8 cellular contexts compared by ENCODE assay signal in genomic region chr10:78972160-78972946, GRCh38.
A peak's percentile ranks its signal among the peaks of the same experiment; 100 is the strongest.
DNase-seq lines count a peak whose midpoint lies in the region; ATAC-seq and TF ChIP-seq lines count a peak whose summit lies in the region.

No MANE protein-coding gene starts in this region.

- TF ChIP-seq CTCF in glutamatergic neuron (IDR thresholded peaks at IDR 0.05; ENCODE audit: partially characterized antibody, unreplicated experiment) (no peak), osteocyte (IDR thresholded peaks at IDR 0.05) (no peak)

- H3K4me1 Mint-ChIP-seq in activated T-helper 2 cell treated with anti-CD3 and anti-CD28 coated beads, Interferon-gamma antibody, Interleukin-2, Interleukin-4, amounts not matched to agents 10 μg/mL and 5 μg/mL and 100 μg/mL, durations not matched to agents 14 hours and 24 hours and 36 hours (ENCODE audit: low read depth): peaks cover 26% of the 10 kb centered on the region
- H3K4me1 Mint-ChIP-seq in glutamatergic neuron (ENCODE audit: low read depth, unreplicated experiment) (peaks cover 32% of the 10 kb centered on the region), osteocyte (ENCODE audit: unreplicated experiment) (peaks cover 69% of the 10 kb centered on the region)

- no peaks in the 10 kb centered on the region for H3K27me3 Mint-ChIP-seq in activated T-helper 2 cell treated with anti-CD3 and anti-CD28 coated beads, Interferon-gamma antibody, Interleukin-2, Interleukin-4, amounts not matched to agents 10 μg/mL and 5 μg/mL and 100 μg/mL, durations not matched to agents 14 hours and 24 hours and 36 hours (ENCODE audit: low read depth)
- H3K27me3 Mint-ChIP-seq in glutamatergic neuron (ENCODE audit: unreplicated experiment): peaks cover 21% of the 10 kb centered on the region
- H3K27me3 Mint-ChIP-seq in osteocyte (ENCODE audit: unreplicated experiment): no peaks in the 10 kb centered on the region

- no peaks in the 10 kb centered on the region for H3K9me3 Mint-ChIP-seq in activated T-helper 2 cell treated with anti-CD3 and anti-CD28 coated beads, Interferon-gamma antibody, Interleukin-2, Interleukin-4, amounts not matched to agents 10 μg/mL and 5 μg/mL and 100 μg/mL, durations not matched to agents 14 hours and 24 hours and 36 hours
- peaks cover 14% of the 10 kb centered on the region for H3K9me3 Mint-ChIP-seq in glutamatergic neuron (ENCODE audit: unreplicated experiment)
- H3K9me3 Mint-ChIP-seq in osteocyte (ENCODE audit: unreplicated experiment): no peaks in the 10 kb centered on the region

- ATAC-seq in GM18502 (IDR thresholded peaks at IDR 0.05; ENCODE audit: poor library complexity, unreplicated experiment): no peak

- no peaks in the 10 kb centered on the region for H3K36me3 Mint-ChIP-seq in activated T-helper 2 cell treated with anti-CD3 and anti-CD28 coated beads, Interferon-gamma antibody, Interleukin-2, Interleukin-4, amounts not matched to agents 10 μg/mL and 5 μg/mL and 100 μg/mL, durations not matched to agents 14 hours and 24 hours and 36 hours (ENCODE audit: low read depth)
- no peaks in the 10 kb centered on the region for H3K36me3 Mint-ChIP-seq in glutamatergic neuron (ENCODE audit: unreplicated experiment)
- H3K36me3 Mint-ChIP-seq in osteocyte (ENCODE audit: unreplicated experiment): no peaks in the 10 kb centered on the region

- peak; percentile 71 for DNase-seq in DMS53 (lab: John Stamatoyannopoulos, UW)
- DNase-seq in DMS53 treated with DMSO at 0.1 percent for 48 hours (lab: John Stamatoyannopoulos, UW; ENCODE audit: unreplicated experiment): no peak
- DNase-seq in activated T-helper 2 cell treated with anti-CD3 and anti-CD28 coated beads, Interferon-gamma antibody, Interleukin-2, Interleukin-4, amounts not matched to agents 10 μg/mL and 5 μg/mL and 100 μg/mL, durations not matched to agents 14 hours and 24 hours and 36 hours (ENCODE audit: low spot score): no peak
- peak; percentile 54 for DNase-seq in glutamatergic neuron
- DNase-seq in osteocyte (ENCODE audit: extremely low spot score, unreplicated experiment): peak; percentile 92
- DNase-seq in activated gamma-delta T cell treated with Interleukin-2 at 50 U/mL for 16 hours: no peak
- DNase-seq in activated naive CD4-positive, alpha-beta T cell treated with Interleukin-2 at 50 U/mL for 16 hours: no peak

- H3K27ac Mint-ChIP-seq in activated T-helper 2 cell treated with anti-CD3 and anti-CD28 coated beads, Interferon-gamma antibody, Interleukin-2, Interleukin-4, amounts not matched to agents 10 μg/mL and 5 μg/mL and 100 μg/mL, durations not matched to agents 14 hours and 24 hours and 36 hours: peak overlapping the region; percentile 73
- H3K27ac Mint-ChIP-seq in glutamatergic neuron (ENCODE audit: unreplicated experiment) (peak overlapping the region; percentile 99), osteocyte (ENCODE audit: unreplicated experiment) (peak overlapping the region; percentile 97)

- no peak overlapping the region for H3K4me3 Mint-ChIP-seq in activated T-helper 2 cell treated with anti-CD3 and anti-CD28 coated beads, Interferon-gamma antibody, Interleukin-2, Interleukin-4, amounts not matched to agents 10 μg/mL and 5 μg/mL and 100 μg/mL, durations not matched to agents 14 hours and 24 hours and 36 hours (ENCODE audit: low read depth)
- peak overlapping the region; percentile 82 for H3K4me3 Mint-ChIP-seq in glutamatergic neuron (ENCODE audit: unreplicated experiment)
- H3K4me3 Mint-ChIP-seq in osteocyte (ENCODE audit: unreplicated experiment): peak overlapping the region; percentile 57

- intact Hi-C loops in activated T-helper 2 cell treated with anti-CD3 and anti-CD28 coated beads, Interferon-gamma antibody, Interleukin-2, Interleukin-4, amounts not matched to agents 10 μg/mL and 5 μg/mL and 100 μg/mL, durations not matched to agents 14 hours and 24 hours and 36 hours (cut with micrococcal nuclease): loop anchor here (5.0 to 10.0 kb wide), 5 partner anchors 75 to 940 kb away; partner anchors contain the start of genes RPS24 and ZCCHC24

Comparison
In these comparisons a context has a peak if more than half of its experiments do, and no peak if none do; other contexts are left out.
1. DNase-seq: peak in DMS53 (single experiment), glutamatergic neuron (single experiment) and osteocyte (single experiment); none in DMS53 treated with DMSO at 0.1 percent for 48 hours (single experiment), activated T-helper 2 cell treated with anti-CD3 and anti-CD28 coated beads, Interferon-gamma antibody, Interleukin-2, Interleukin-4, amounts not matched to agents 10 μg/mL and 5 μg/mL and 100 μg/mL, durations not matched to agents 14 hours and 24 hours and 36 hours (single experiment), activated gamma-delta T cell treated with Interleukin-2 at 50 U/mL for 16 hours (single experiment) and activated naive CD4-positive, alpha-beta T cell treated with Interleukin-2 at 50 U/mL for 16 hours (single experiment).
2. Peak in every context shown above with its lines, with median percentiles within 50 percentile points of each other: H3K27ac Mint-ChIP-seq.